Comparison of ENCODE assay signal across 4 cellular contexts in the genomic region with DNA sequence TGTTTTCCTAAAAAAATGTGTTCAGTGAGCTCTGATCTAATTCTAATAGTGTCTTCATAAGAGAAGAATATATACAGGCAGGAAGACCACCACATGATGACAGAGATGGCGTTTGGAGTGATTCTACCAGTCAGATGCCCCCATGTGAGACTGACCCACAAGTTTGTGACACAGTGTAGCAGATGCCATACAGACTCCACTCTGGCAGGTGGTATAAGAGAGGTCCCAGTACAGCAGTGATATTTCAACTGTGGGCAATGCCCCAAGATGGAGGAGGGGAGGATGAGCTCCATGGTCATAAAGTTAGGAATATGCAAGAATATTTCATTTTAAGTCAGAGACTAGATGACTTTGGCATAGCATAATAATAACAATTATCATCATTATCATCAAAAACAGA.
"Had no signal": no experiment of that assay in that cellular context is flagged by ENCODE, and none has a peak within 500 bp of the region (broad histone marks: within the 10 kb centered on the region; RNA-seq: fewer than 3 reads in every experiment).

No MANE protein-coding gene starts in this region.

- H3K4me1 Mint-ChIP-seq: IgD-negative memory B cell had no signal

- H3K27ac Mint-ChIP-seq: IgD-negative memory B cell had no signal

- ATAC-seq: HepG2, K562 had no signal

- DNase-seq: IMR-90 had no signal

- H3K27me3 Mint-ChIP-seq: IgD-negative memory B cell had no signal
